In genomic region chr3:72818915-72819314, GRCh38 we compare ENCODE assay signal across 13 cellular contexts. TPM values are rescaled to one million over a fixed set of nuclear protein-coding genes. Genes with fewer than 3 reads are reported as not detected.
DNase-seq lines count a peak whose midpoint lies in the region; ATAC-seq and TF ChIP-seq lines count a peak whose summit lies in the region.
"Had no signal": no experiment of that assay in that cellular context is flagged by ENCODE, and none has a peak within 500 bp of the region (broad histone marks: within the 10 kb centered on the region; RNA-seq: fewer than 3 reads in every experiment).

No MANE protein-coding gene starts in this region.

- H3K27me3 Mint-ChIP-seq in activated T-helper 17 cell treated with anti-CD3 and anti-CD28 coated beads, Interleukin-2, amount 50 U/mL, for 72 hours, result no peaks in the 10 kb centered on the region

- H3K4me3 Mint-ChIP-seq in activated T-helper 17 cell treated with anti-CD3 and anti-CD28 coated beads, Interleukin-2, amount 50 U/mL, for 72 hours, result no peak overlapping the region
- H3K4me3 Mint-ChIP-seq: CD8-positive, alpha-beta T cell; endodermal cell had no signal

- H3K4me1 ChIP-seq in mammary epithelial cell (ENCODE audit: insufficient read depth, low read length), result peaks cover 12% of the 10 kb centered on the region
- peaks cover 0 to 6% of the 10 kb centered on the region in 2 donors for H3K4me1 ChIP-seq in breast epithelium
- peaks cover 2% of the 10 kb centered on the region in 2 donors for H3K4me1 ChIP-seq in aorta (ENCODE audit: control insufficient read depth in 1 of 2, insufficient read depth in 2 of 2, low read length in 2 of 2)
- peaks cover 0 to 31% (median 1%) of the 10 kb centered on the region in 4 donors for H3K4me1 ChIP-seq in Peyer's patch
- peaks cover 3% of the 10 kb centered on the region for H3K4me1 ChIP-seq in effector memory CD4-positive, alpha-beta T cell (ENCODE audit: control insufficient read depth, insufficient read depth, low read length, poor library complexity, severe bottlenecking)

- peak; percentile 28 for DNase-seq in mammary epithelial cell
- no peak for DNase-seq in breast epithelium (ENCODE audit: low spot score in 2 of 2)
- peak; percentile 93 for DNase-seq in fibroblast of the aortic adventitia (ENCODE audit: low read depth)
- DNase-seq in aorta, result no peak
- no peak for DNase-seq in Peyer's patch
- DNase-seq in effector memory CD4-positive, alpha-beta T cell, result no peak
- DNase-seq: CD8-positive, alpha-beta T cell; endodermal cell; H7; NCI-H82 had no signal

- no peaks in the 10 kb centered on the region for H3K79me2 ChIP-seq in mammary epithelial cell (ENCODE audit: insufficient read depth, low read length)

- H3K4me1 Mint-ChIP-seq in activated T-helper 17 cell treated with anti-CD3 and anti-CD28 coated beads, Interleukin-2, amount 50 U/mL, for 72 hours, result peaks cover 9% of the 10 kb centered on the region

- in situ Hi-C loops in mammary epithelial cell (cut with MboI; ENCODE audit: low sequenced_read_pairs in 2 of 2), result loop anchor here (25.0 kb wide), 4 partner anchors 157 to 1107 kb away; partner anchors contain the start of gene RYBP (in 1 of the 2)

- peak; percentile 68 for ATAC-seq in activated T-helper 17 cell treated with anti-CD3 and anti-CD28 coated beads, Interleukin-2, amount 50 U/mL, for 72 hours (replicated peaks)
- peak; percentile 72 for ATAC-seq in aorta (ENCODE audit: low FRiP score)
- no peak for ATAC-seq in GM19328 (IDR thresholded peaks at IDR 0.05; ENCODE audit: unreplicated experiment)
- ATAC-seq: CD8-positive, alpha-beta T cell; HepG2 had no signal

- H3K9me3 Mint-ChIP-seq in activated T-helper 17 cell treated with anti-CD3 and anti-CD28 coated beads, Interleukin-2, amount 50 U/mL, for 72 hours, result no peaks in the 10 kb centered on the region
- H3K9me3 Mint-ChIP-seq: CD8-positive, alpha-beta T cell; endodermal cell had no signal

- H4K20me1 ChIP-seq in mammary epithelial cell (ENCODE audit: insufficient read depth, low read length), result no peaks in the 10 kb centered on the region

- no TSS peak for BruUV-seq in mammary epithelial cell (replicated peaks; lab: Mats Ljungman, UMichigan)

- intact Hi-C loops in mammary epithelial cell (cut with micrococcal nuclease), result loop anchor here (1.0 to 10.0 kb wide), 7 partner anchors 153 to 944 kb away; partner anchors contain the start of gene RYBP
- intact Hi-C loops in breast epithelium (cut with DNase I; ENCODE audit: low total_unique reads), result no loop called here
- intact Hi-C loops in aorta (cut with DNase I), result no loop called here

- 85% methylated on average over 1 of the region's 1 CpG for WGBS in mammary epithelial cell (ENCODE audit: low coverage, missing lambda C conversion rate)
- 34 to 61% methylated on average over 1 of the region's 1 CpG for WGBS in aorta, 2 donors

- H3K27ac ChIP-seq in mammary epithelial cell (ENCODE audit: insufficient read depth, low read depth, low read length) (no peak overlapping the region), breast epithelium (no peak overlapping the region), aorta (ENCODE audit: low read depth in 1 of 2, low read length in 2 of 2) (no peak overlapping the region), Peyer's patch (no peak overlapping the region)
- H3K27ac ChIP-seq in effector memory CD4-positive, alpha-beta T cell (ENCODE audit: insufficient read depth, low read length, poor library complexity, severe bottlenecking), result no peak overlapping the region

- H2AFZ ChIP-seq in mammary epithelial cell (ENCODE audit: low read depth, low read length), result no peak overlapping the region

- no peaks in the 10 kb centered on the region for H3K36me3 ChIP-seq in mammary epithelial cell (ENCODE audit: insufficient read depth, low read length)
- H3K36me3 ChIP-seq in breast epithelium, result no peaks in the 10 kb centered on the region
- H3K36me3 ChIP-seq in aorta (ENCODE audit: control insufficient read depth in 1 of 2, insufficient read depth in 2 of 2, low read length in 1 of 2), result no peaks in the 10 kb centered on the region
- H3K36me3 ChIP-seq in Peyer's patch, result no peaks in the 10 kb centered on the region
- peaks cover 13% of the 10 kb centered on the region for H3K36me3 ChIP-seq in effector memory CD4-positive, alpha-beta T cell (ENCODE audit: control insufficient read depth, insufficient read depth, low read length)

- H3K27ac Mint-ChIP-seq in activated T-helper 17 cell treated with anti-CD3 and anti-CD28 coated beads, Interleukin-2, amount 50 U/mL, for 72 hours, result peak overlapping the region; percentile 9
- H3K27ac Mint-ChIP-seq: CD8-positive, alpha-beta T cell; endodermal cell had no signal

- H3K4me3 ChIP-seq in mammary epithelial cell (replicated peaks in 1 of 3; ENCODE audit: insufficient read depth in 1 of 3, low read depth in 2 of 3, low read length in 3 of 3) (no peak overlapping the region), breast epithelium (no peak overlapping the region), fibroblast of the aortic adventitia (ENCODE audit: low read depth, low read length) (no peak overlapping the region), aorta (ENCODE audit: low read length in 2 of 2) (no peak overlapping the region), Peyer's patch (no peak overlapping the region)
- H3K4me3 ChIP-seq in effector memory CD4-positive, alpha-beta T cell (ENCODE audit: insufficient read depth, low read depth, low read length, poor library complexity, severe bottlenecking), result no peak overlapping the region

- H3K27me3 ChIP-seq in mammary epithelial cell (ENCODE audit: insufficient read depth, low read length) (no peaks in the 10 kb centered on the region), breast epithelium (no peaks in the 10 kb centered on the region), aorta (ENCODE audit: control insufficient read depth in 1 of 2, insufficient read depth in 2 of 2, low read length in 1 of 2) (no peaks in the 10 kb centered on the region), Peyer's patch (no peaks in the 10 kb centered on the region)
- no peaks in the 10 kb centered on the region for H3K27me3 ChIP-seq in effector memory CD4-positive, alpha-beta T cell (replicated peaks; ENCODE audit: control insufficient read depth, insufficient read depth, low read length, poor library complexity, severe bottlenecking)

- dilution Hi-C loops in mammary epithelial cell (cut with HindIII; ENCODE audit: low sequenced_read_pairs), result loop anchor here (25.0 kb wide), 1 partner anchor 882 kb away; no protein-coding TSS in a partner anchor

- CTCF ChIA-PET in mammary epithelial cell (lab: Charles Lee; ENCODE audit: low non-redundant PET), result no interaction called here

- peaks cover 54% of the 10 kb centered on the region for H3K36me3 Mint-ChIP-seq in activated T-helper 17 cell treated with anti-CD3 and anti-CD28 coated beads, Interleukin-2, amount 50 U/mL, for 72 hours (ENCODE audit: low read depth)

- no peak overlapping the region for H3K9ac ChIP-seq in mammary epithelial cell (ENCODE audit: insufficient read depth, low read length)

- H3K4me2 ChIP-seq in mammary epithelial cell (ENCODE audit: insufficient read depth, low read depth, low read length), result no peak overlapping the region

- TF ChIP-seq POLR2A in breast epithelium (IDR thresholded peaks at IDR 0.05), result no peak
- no peak for TF ChIP-seq POLR2A in Peyer's patch (IDR thresholded peaks at IDR 0.05)

- no peak for TF ChIP-seq CTCF in mammary epithelial cell (conservative IDR thresholded peaks at IDR 0.05 in 1 of 2, IDR thresholded peaks at IDR 0.05 in 1 of 2; ENCODE audit: extremely low read depth in 1 of 2, insufficient read depth in 1 of 2, low read depth in 1 of 2, low read length in 2 of 2)
- no peak for TF ChIP-seq CTCF in breast epithelium (IDR thresholded peaks at IDR 0.05)
- TF ChIP-seq CTCF in fibroblast of the aortic adventitia (IDR thresholded peaks at IDR 0.05; ENCODE audit: insufficient read depth, low read length), result no peak
- no peak for TF ChIP-seq CTCF in Peyer's patch (IDR thresholded peaks at IDR 0.05)

- H3K9me3 ChIP-seq in mammary epithelial cell (replicated peaks; ENCODE audit: insufficient read depth, low read length) (no peaks in the 10 kb centered on the region), breast epithelium (no peaks in the 10 kb centered on the region), aorta (ENCODE audit: control insufficient read depth, low read length) (no peaks in the 10 kb centered on the region), Peyer's patch (no peaks in the 10 kb centered on the region)
- no peaks in the 10 kb centered on the region for H3K9me3 ChIP-seq in effector memory CD4-positive, alpha-beta T cell (ENCODE audit: control insufficient read depth, low read length)

RNA-seq across cellular contexts. Expression of gene SHQ1, which starts 29.3 kb away (rescaled TPM):
- total RNA-seq in mammary epithelial cell (10 to 100 TPM; 17.0 to 23.0 TPM), breast epithelium (10 to 100 TPM in 2 of 3 donors, 1 to 10 TPM in 1; 9.6 to 19.3 (median 17.4) TPM), fibroblast of the aortic adventitia (ENCODE audit: low replicate concordance) (21.5 and 39.2 TPM in 2 replicates), aorta (10 to 100 TPM; 17.0 to 19.0 TPM), Peyer's patch (100 to 1,000 TPM in 1 of 4 donors, 10 to 100 TPM in 3; 11.0 to 105 (median 13.4) TPM)
- polyA plus RNA-seq in mammary epithelial cell (12.4 TPM), aorta (1 to 10 TPM; 6.0 to 6.9 TPM)
- 18.1 TPM for polyA minus RNA-seq in mammary epithelial cell
- 10 to 100 TPM; 23.2 to 38.1 TPM for total RNA-seq in activated T-helper 17 cell treated with anti-CD3 and anti-CD28 coated beads, Interleukin-2, amount 50 U/mL, for 72 hours

Comparison
In these comparisons a context has a peak if more than half of its experiments do, and no peak if none do; other contexts are left out.
1. DNase-seq: peak in mammary epithelial cell (single experiment) and fibroblast of the aortic adventitia (single experiment); none in breast epithelium (0 of 2), aorta (0 of 2), Peyer's patch (0 of 3) and effector memory CD4-positive, alpha-beta T cell (0 of 3).